Comparison of ENCODE assay signal across 34 cellular contexts in genomic region chrX:151935358-151935757, GRCh38. TPM values are rescaled to one million over a fixed set of nuclear protein-coding genes. Genes with fewer than 3 reads are reported as not detected.
"Had no signal": no experiment of that assay in that cellular context is flagged by ENCODE, and none has a peak within 500 bp of the region (broad histone marks: within the 10 kb centered on the region; RNA-seq: fewer than 3 reads in every experiment).

No MANE protein-coding gene starts in this region.

- DNase-seq: naive thymus-derived CD4-positive, alpha-beta T cell; natural killer cell; occipital lobe; posterior cingulate gyrus; psoas muscle; right cardiac atrium; spleen; stimulated activated CD4-positive, alpha-beta T cell treated with anti-CD3 and anti-CD28 coated beads, Interleukin-12 subunit alpha, Interleukin-12 subunit beta, amount 100 ng/mL, for 4 hours; stimulated activated CD4-positive, alpha-beta T cell treated with anti-CD3 and anti-CD28 coated beads, Interleukin-1b, Interleukin-23, amount 100 ng/mL, for 48 hours; stimulated activated CD4-positive, alpha-beta T cell treated with anti-CD3 and anti-CD28 coated beads, Interleukin-4, amount 100 ng/mL, for 1 hour; stimulated activated CD4-positive, alpha-beta T cell treated with anti-CD3 and anti-CD28 coated beads, Interleukin-4, amount 100 ng/mL, for 4 hours; stimulated activated CD8-positive, alpha-beta memory T cell treated with anti-CD3 and anti-CD28 coated beads, Interleukin-4, amount 100 ng/mL, for 48 hours; stimulated activated naive CD4-positive, alpha-beta T cell; stimulated activated naive CD8-positive, alpha-beta T cell treated with anti-CD3 and anti-CD28 coated beads, Interleukin-15, amount 100 ng/mL, for 72 hours; stimulated activated naive CD8-positive, alpha-beta T cell treated with anti-CD3 and anti-CD28 coated beads, Interleukin-15, Interleukin-2, amounts not matched to agents 100 U/mL and 50 U/mL, for 24 hours; substantia nigra; testis; tibial artery; transverse colon; upper lobe of right lung; uterus had no signal

- H3K27ac ChIP-seq: neural progenitor cell, parathyroid adenoma, psoas muscle, skin epidermis, spleen, suprapubic skin, testis, tibial artery, transverse colon, upper lobe of right lung, uterus had no signal

- H3K79me2 ChIP-seq: parathyroid adenoma had no signal

- H3K36me3 ChIP-seq: neural progenitor cell, spleen, suprapubic skin, tibial artery, transverse colon, upper lobe of right lung, uterus had no signal

- H3K4me3 ChIP-seq: neural progenitor cell, psoas muscle, skin epidermis, smooth muscle cell, spleen, suprapubic skin, testis, tibial artery, transverse colon, upper lobe of right lung, uterus had no signal

- ATAC-seq: naive thymus-derived CD4-positive, alpha-beta T cell; natural killer cell; psoas muscle; right cardiac atrium; sciatic nerve; stimulated activated memory B cell treated with anti-CD40 and anti-IgM and Interleukin-4, amounts not matched to agents 10 μg/mL and 1 μg/mL and 100 μg/mL, for 72 hours; stimulated activated naive CD8-positive, alpha-beta T cell treated with anti-CD3 and anti-CD28 coated beads, Interleukin-15, amount 100 ng/mL, for 72 hours; stimulated activated naive CD8-positive, alpha-beta T cell treated with anti-CD3 and anti-CD28 coated beads, Interleukin-15, Interleukin-2, amounts not matched to agents 100 U/mL and 50 U/mL, for 24 hours; upper lobe of right lung had no signal

- H2AFZ ChIP-seq: neural progenitor cell, parathyroid adenoma had no signal

- H3K9me3 ChIP-seq: psoas muscle, spleen, suprapubic skin, testis, tibial artery, transverse colon, upper lobe of right lung, uterus had no signal

- H3K4me2 ChIP-seq: neural progenitor cell, smooth muscle cell had no signal

- H3K27me3 ChIP-seq: neural progenitor cell, spleen, suprapubic skin, testis, tibial artery, transverse colon, upper lobe of right lung had no signal

- H3K4me1 ChIP-seq: neural progenitor cell, parathyroid adenoma, psoas muscle, spleen, suprapubic skin, testis, tibial artery, transverse colon, upper lobe of right lung, uterus had no signal

- H3K9ac ChIP-seq: neural progenitor cell, parathyroid adenoma had no signal

RNA-seq across cellular contexts. Expression of gene MAGEA4, which starts 22.7 kb away (rescaled TPM):
- total RNA-seq: naive thymus-derived CD4-positive, alpha-beta T cell; natural killer cell; occipital lobe; osteoblast; progenitor cell of endocrine pancreas; psoas muscle; renal cortical epithelial cell; right cardiac atrium; sciatic nerve; smooth muscle cell; spleen; suprapubic skin; transverse colon; upper lobe of right lung; urinary bladder; uterus had no signal
- polyA plus RNA-seq: naive thymus-derived CD4-positive, alpha-beta T cell; neural cell; psoas muscle; right cardiac atrium; smooth muscle cell; spleen; thymus; urinary bladder had no signal

RNA-seq across cellular contexts. Expression of gene GABRE, which starts 39.1 kb away (rescaled TPM):
- total RNA-seq: naive thymus-derived CD4-positive, alpha-beta T cell; natural killer cell had no signal
- polyA plus RNA-seq: naive thymus-derived CD4-positive, alpha-beta T cell had no signal
